ENCODE assay signal across 18 cellular contexts in genomic region chr6:121597654-121598053, GRCh38.
DNase-seq lines count a peak whose midpoint lies in the region; ATAC-seq and TF ChIP-seq lines count a peak whose summit lies in the region.
"Had no signal": no experiment of that assay in that cellular context is flagged by ENCODE, and none has a peak within 500 bp of the region (broad histone marks: within the 10 kb centered on the region; RNA-seq: fewer than 3 reads in every experiment).

No MANE protein-coding gene starts in this region.

- H3K79me2 ChIP-seq in ACC112 (ENCODE audit: control insufficient read depth, insufficient read depth, low read length, unreplicated experiment), result no peaks in the 10 kb centered on the region

- H2AFZ ChIP-seq in ACC112 (ENCODE audit: low read length, unreplicated experiment), result peak overlapping the region; percentile 99

- DNase-seq in HS-27A (ENCODE audit: low read depth) (peak; percentile 45), amniotic stem cell (lab: John Stamatoyannopoulos, UW) (peak; percentile 25), foreskin melanocyte (peak; percentile 59), T1000 (lab: John Stamatoyannopoulos, UW) (no peak), glutamatergic neuron (no peak)
- DNase-seq in effector memory CD8-positive, alpha-beta T cell, result no peak
- DNase-seq: activated CD4-positive, CD25-positive, alpha-beta regulatory T cell treated with anti-CD3 and anti-CD28 coated beads, Interleukin-2, amount 50 U/mL, for 72 hours; activated T-cell treated with anti-CD3 and anti-CD28 coated beads, Interleukin-2, amount 50 U/mL, for 24 hours; cortex of kidney; mucosa of descending colon; NCI-H1417 treated with DMSO at 0.1 percent for 48 hours; NCI-H446 treated with DMSO at 0.1 percent for 48 hours; stimulated activated CD4-positive, alpha-beta T cell treated with anti-CD3 and anti-CD28 coated beads, Interleukin-15, amount 100 ng/mL, for 24 hours; T-helper 1 cell had no signal

- TF ChIP-seq CTCF in glutamatergic neuron (IDR thresholded peaks at IDR 0.05; ENCODE audit: partially characterized antibody, unreplicated experiment), result no peak

- H3K27me3 ChIP-seq in ACC112 (ENCODE audit: insufficient read depth, low read length), result no peaks in the 10 kb centered on the region

- H3K27me3 Mint-ChIP-seq in glutamatergic neuron (ENCODE audit: unreplicated experiment), result no peaks in the 10 kb centered on the region
- H3K27me3 Mint-ChIP-seq in effector memory CD8-positive, alpha-beta T cell, result no peaks in the 10 kb centered on the region
- H3K27me3 Mint-ChIP-seq: activated T-cell treated with anti-CD3 and anti-CD28 coated beads, Interleukin-2, amount 50 U/mL, for 24 hours; progenitor cell of endocrine pancreas had no signal

- peaks cover 5% of the 10 kb centered on the region for H3K4me1 Mint-ChIP-seq in glutamatergic neuron (ENCODE audit: low read depth, unreplicated experiment)
- no peaks in the 10 kb centered on the region for H3K4me1 Mint-ChIP-seq in effector memory CD8-positive, alpha-beta T cell (ENCODE audit: low read depth in 2 of 2)

- H3K9me3 Mint-ChIP-seq in glutamatergic neuron (ENCODE audit: unreplicated experiment), result peaks cover 2% of the 10 kb centered on the region
- peaks cover 0 to 3% of the 10 kb centered on the region in 2 donors for H3K9me3 Mint-ChIP-seq in effector memory CD8-positive, alpha-beta T cell
- H3K9me3 Mint-ChIP-seq: activated T-cell treated with anti-CD3 and anti-CD28 coated beads, Interleukin-2, amount 50 U/mL, for 24 hours had no signal

- H3K36me3 ChIP-seq in ACC112 (ENCODE audit: insufficient read depth, low read length), result no peaks in the 10 kb centered on the region; the same call in 1 of the 2 replicates

- peaks cover 3% of the 10 kb centered on the region for H3K4me1 ChIP-seq in ACC112 (ENCODE audit: control insufficient read depth, insufficient read depth, low read length, unreplicated experiment)
- H3K4me1 ChIP-seq: A549 had no signal

- H3K4me3 Mint-ChIP-seq in glutamatergic neuron (ENCODE audit: unreplicated experiment), result no peak overlapping the region
- H3K4me3 Mint-ChIP-seq in effector memory CD8-positive, alpha-beta T cell, result no peak overlapping the region
- H3K4me3 Mint-ChIP-seq: activated T-cell treated with anti-CD3 and anti-CD28 coated beads, Interleukin-2, amount 50 U/mL, for 24 hours had no signal

- H3K4me3 ChIP-seq in ACC112 (ENCODE audit: low read depth, low read length), result no peak overlapping the region
- H3K4me3 ChIP-seq: A549, mucosa of descending colon had no signal

- no peaks in the 10 kb centered on the region for H3K36me3 Mint-ChIP-seq in glutamatergic neuron (ENCODE audit: unreplicated experiment)
- H3K36me3 Mint-ChIP-seq in effector memory CD8-positive, alpha-beta T cell (ENCODE audit: insufficient read depth), result no peaks in the 10 kb centered on the region

- peak overlapping the region; percentile 54 for H3K27ac ChIP-seq in ACC112 (ENCODE audit: low read depth, low read length)
- H3K27ac ChIP-seq: A549 had no signal

- H3K27ac Mint-ChIP-seq in glutamatergic neuron (ENCODE audit: unreplicated experiment), result no peak overlapping the region
- no peak overlapping the region for H3K27ac Mint-ChIP-seq in effector memory CD8-positive, alpha-beta T cell
- H3K27ac Mint-ChIP-seq: activated T-cell treated with anti-CD3 and anti-CD28 coated beads, Interleukin-2, amount 50 U/mL, for 24 hours; progenitor cell of endocrine pancreas had no signal

- ATAC-seq in effector memory CD8-positive, alpha-beta T cell (replicated peaks), result no peak
- no peak for ATAC-seq in HG02852 (IDR thresholded peaks at IDR 0.05; ENCODE audit: unreplicated experiment)
- ATAC-seq: A549, mucosa of descending colon had no signal

Comparison
In these comparisons a context has a peak if more than half of its experiments do, and no peak if none do; other contexts are left out.
1. DNase-seq: peak in HS-27A (single experiment), amniotic stem cell (single experiment) and foreskin melanocyte (single experiment); none in T1000 (single experiment), glutamatergic neuron (single experiment) and effector memory CD8-positive, alpha-beta T cell (0 of 3).